Comparison of ENCODE assay signal across 8 cellular contexts in the genomic region with DNA sequence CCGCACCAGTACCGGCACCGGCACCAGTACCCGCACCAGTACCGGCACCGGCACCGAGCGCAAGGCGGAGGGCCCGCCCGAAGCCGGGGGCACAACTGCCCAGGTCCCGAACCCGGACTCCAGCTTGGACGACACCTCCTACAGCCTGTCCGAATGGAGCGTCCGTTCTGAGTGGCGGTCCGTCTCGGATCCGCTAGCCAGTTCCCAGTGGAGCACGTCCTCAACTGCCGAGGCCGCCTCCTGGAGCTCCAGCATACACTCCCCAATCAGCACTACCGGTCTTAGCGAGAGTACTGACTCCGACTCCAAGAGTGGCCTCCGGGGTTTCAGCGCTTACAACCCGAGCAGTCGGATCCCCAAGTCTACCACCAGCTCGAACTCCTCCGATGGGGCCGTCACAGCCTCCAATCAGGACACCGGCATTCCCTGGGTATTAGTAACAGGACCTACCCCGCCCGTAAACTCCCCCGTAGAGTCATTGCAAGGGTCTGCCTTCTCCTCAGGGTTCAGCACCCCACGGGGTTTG. TPM values are rescaled to one million over a fixed set of nuclear protein-coding genes. Genes with fewer than 3 reads are reported as not detected.
DNase-seq lines count a peak whose midpoint lies in the region; ATAC-seq and TF ChIP-seq lines count a peak whose summit lies in the region.

No MANE protein-coding gene starts in this region.

- peak overlapping the region; percentile 82 for H3K4me2 ChIP-seq in parathyroid adenoma (ENCODE audit: low read length)

- H3K36me3 ChIP-seq in right atrium auricular region (no peaks in the 10 kb centered on the region), parathyroid adenoma (ENCODE audit: control insufficient read depth, insufficient read depth, low read length) (no peaks in the 10 kb centered on the region)

- TF ChIP-seq CTCF in right atrium auricular region (IDR thresholded peaks at IDR 0.05) (no peak), parathyroid adenoma (IDR thresholded peaks at IDR 0.05) (no peak)

- H3K27me3 ChIP-seq in right atrium auricular region (no peaks in the 10 kb centered on the region), parathyroid adenoma (ENCODE audit: control insufficient read depth, insufficient read depth, low read length) (no peaks in the 10 kb centered on the region)

- peak overlapping the region; percentile 85 to 94 for H3K27ac ChIP-seq in right atrium auricular region
- H3K27ac ChIP-seq in parathyroid adenoma, result peak overlapping the region; percentile 84

- H2AFZ ChIP-seq in parathyroid adenoma, result peak overlapping the region; percentile 89

- H3K4me1 ChIP-seq in right atrium auricular region, result peaks cover 0 to 8% of the 10 kb centered on the region in 2 donors
- no peaks in the 10 kb centered on the region for H3K4me1 ChIP-seq in parathyroid adenoma

- H3K9me3 ChIP-seq in right atrium auricular region (no peaks in the 10 kb centered on the region), parathyroid adenoma (ENCODE audit: control insufficient read depth, low read length) (no peaks in the 10 kb centered on the region)

- H3K9ac ChIP-seq in parathyroid adenoma, result peak overlapping the region; percentile 6

- H3K79me2 ChIP-seq in parathyroid adenoma, result no peaks in the 10 kb centered on the region

- ATAC-seq in GM19035 (IDR thresholded peaks at IDR 0.05; ENCODE audit: unreplicated experiment), result peak; percentile 12

- DNase-seq in A172 (ENCODE audit: low spot score) (peak; percentile 13), OCI-M1 (lab: John Stamatoyannopoulos, UW) (peak; percentile 42), amygdala (lab: John Stamatoyannopoulos, UW) (peak in 36 of 56 donors; percentile 1 to 57 (median 24)), right atrium auricular region (ENCODE audit: low spot score) (peak; percentile 60), NCI-H146 (lab: John Stamatoyannopoulos, UW) (no peak), SHP77 treated with DMSO at 0.1 percent for 48 hours (lab: John Stamatoyannopoulos, UW) (no peak)

- peak overlapping the region; percentile 65 to 81 for H3K4me3 ChIP-seq in right atrium auricular region
- H3K4me3 ChIP-seq in parathyroid adenoma (ENCODE audit: low read depth, low read length), result peak overlapping the region; percentile 72

RNA-seq across cellular contexts. Expression of a gene that starts 0.9 kb away (rescaled TPM):
- total RNA-seq in A172 (2014; rRNA removed; shearing (Covaris generic)), result 1.7 and 2.7 TPM in 2 replicates
- total RNA-seq in right atrium auricular region, result 100 to 1,000 TPM; 111 to 174 TPM

Comparison
In these comparisons a context has a peak if more than half of its experiments do, and no peak if none do; other contexts are left out.
1. DNase-seq: peak in A172 (single experiment), OCI-M1 (single experiment), amygdala (36 of 56) and right atrium auricular region (single experiment); none in NCI-H146 (single experiment) and SHP77 treated with DMSO at 0.1 percent for 48 hours (single experiment).
2. RNA of a gene that starts 0.9 kb away (total RNA-seq): 111 to 174 TPM in right atrium auricular region; 1.7 to 2.7 TPM in A172; every median in the first group is over 10 times any median in the second.